In the genomic region with DNA sequence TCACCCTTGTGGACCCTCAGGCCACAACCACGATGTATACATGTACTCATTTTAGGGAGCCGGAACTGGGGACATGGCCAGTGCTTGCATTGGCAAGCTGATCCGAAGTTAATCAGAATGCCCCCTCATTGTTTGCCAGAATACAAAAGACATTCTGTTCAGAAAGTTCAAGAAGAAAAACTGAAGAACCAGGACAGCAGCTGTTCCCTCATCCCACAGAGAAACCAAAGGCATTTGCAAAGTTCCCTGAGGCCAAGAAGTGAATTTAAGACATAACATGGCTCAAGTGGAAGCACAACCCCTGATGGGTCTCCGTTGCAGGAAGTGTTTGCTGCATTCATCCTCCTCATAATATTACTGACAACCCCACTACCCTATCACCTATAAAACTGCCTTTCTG, we compare ENCODE assay signal across 11 cellular contexts.
DNase-seq lines count a peak whose midpoint lies in the region; ATAC-seq and TF ChIP-seq lines count a peak whose summit lies in the region.
"Had no signal": no experiment of that assay in that cellular context is flagged by ENCODE, and none has a peak within 500 bp of the region (broad histone marks: within the 10 kb centered on the region; RNA-seq: fewer than 3 reads in every experiment).

No MANE protein-coding gene starts in this region.

- H3K79me1 ChIP-seq in trophoblast cell (ENCODE audit: low read length), result peaks cover 11% of the 10 kb centered on the region

- peaks cover 1% of the 10 kb centered on the region for H3K79me2 ChIP-seq in trophoblast cell (ENCODE audit: control insufficient read depth, insufficient read depth, low read length, poor library complexity)

- H4K91ac ChIP-seq in trophoblast cell (ENCODE audit: low read depth, low read length), result no peak overlapping the region

- CTCF ChIA-PET in BJ (lab: Yijun Ruan, JAX), result interaction anchor here (1.2 to 4.0 kb wide), 6 partner anchors 9 to 150 kb away, joined by 3 to 19 read pairs (median 4); no protein-coding TSS in a partner anchor

- H3K4me1 ChIP-seq in adipocyte (ENCODE audit: control insufficient read depth, insufficient read depth, low read length), result peaks cover 71% of the 10 kb centered on the region
- H3K4me1 ChIP-seq in trophoblast cell (ENCODE audit: control insufficient read depth in 1 of 2, insufficient read depth in 2 of 2, low read length in 2 of 2), result peaks cover 21 to 24% of the 10 kb centered on the region in 2 experiments
- no peaks in the 10 kb centered on the region for H3K4me1 ChIP-seq in BE2C

- no peak overlapping the region for H3K23ac ChIP-seq in trophoblast cell (ENCODE audit: low read length)

- H4K12ac ChIP-seq in trophoblast cell (ENCODE audit: low read depth, low read length), result no peak overlapping the region

- H2BK12ac ChIP-seq in trophoblast cell (ENCODE audit: low read length), result no peak overlapping the region

- no peak overlapping the region for H3K14ac ChIP-seq in trophoblast cell (ENCODE audit: low read length)

- H3K9ac ChIP-seq in adipocyte (ENCODE audit: low read length), result peak overlapping the region; percentile 91
- H3K9ac ChIP-seq in trophoblast cell (ENCODE audit: low read length), result no peak overlapping the region

- H3K18ac ChIP-seq in trophoblast cell (ENCODE audit: low read length), result no peak overlapping the region

- POLR2A ChIA-PET in BJ (lab: Charles Lee), result interaction anchor here (0.6 kb wide), 1 partner anchor 30 kb away, joined by 4 read pairs; no protein-coding TSS in a partner anchor

- no peak overlapping the region for H4K8ac ChIP-seq in trophoblast cell (ENCODE audit: low read depth, low read length)

- no peaks in the 10 kb centered on the region for H3K9me3 ChIP-seq in adipocyte (ENCODE audit: control insufficient read depth, low read length)
- H3K9me3 ChIP-seq in trophoblast cell (ENCODE audit: insufficient read depth, low read depth, low read length), result no peaks in the 10 kb centered on the region
- no peaks in the 10 kb centered on the region for H3K9me3 ChIP-seq in BE2C
- H3K9me3 ChIP-seq in T-helper 17 cell (ENCODE audit: control insufficient read depth, low read length, poor library complexity, severe bottlenecking), result no peaks in the 10 kb centered on the region

- H2BK5ac ChIP-seq in trophoblast cell (ENCODE audit: low read depth, low read length, poor library complexity), result no peak overlapping the region

- H3K27me3 ChIP-seq in BJ (ENCODE audit: control insufficient read depth, insufficient read depth, low read length), result no peaks in the 10 kb centered on the region
- H3K27me3 ChIP-seq in adipocyte (replicated peaks; ENCODE audit: control insufficient read depth, insufficient read depth, low read length), result no peaks in the 10 kb centered on the region
- H3K27me3 ChIP-seq in trophoblast cell (ENCODE audit: insufficient read depth, low read length), result no peaks in the 10 kb centered on the region
- no peaks in the 10 kb centered on the region for H3K27me3 ChIP-seq in BE2C

- no peak for ATAC-seq in HG03571 (IDR thresholded peaks at IDR 0.05; ENCODE audit: unreplicated experiment)
- no peak for ATAC-seq in T-helper 17 cell
- ATAC-seq: activated naive CD4-positive, alpha-beta T cell treated with anti-CD3 and anti-CD28 coated beads, Interleukin-2, amount 50 U/mL, for 72 hours had no signal

- WGBS in trophoblast cell (ENCODE audit: extremely low coverage, insufficient coverage, insufficient read length), result no CpG with 5 or more reads among the region's 4 CpGs

- no peak overlapping the region for H3K4ac ChIP-seq in trophoblast cell (ENCODE audit: low read depth, low read length)

- no peak for TF ChIP-seq CTCF in BJ (IDR thresholded peaks at IDR 0.05; ENCODE audit: insufficient read depth, low read depth, low read length)
- no peak for TF ChIP-seq CTCF in fibroblast of the aortic adventitia (IDR thresholded peaks at IDR 0.05; ENCODE audit: insufficient read depth, low read length)
- TF ChIP-seq CTCF in BE2C (IDR thresholded peaks at IDR 0.05; ENCODE audit: low read depth, low read length), result no peak

- no peak overlapping the region for H2AK5ac ChIP-seq in trophoblast cell (ENCODE audit: low read length)

- H3K4me3 Mint-ChIP-seq in T-helper 17 cell, result no peak overlapping the region
- H3K4me3 Mint-ChIP-seq: CD4-positive, CD25-positive, alpha-beta regulatory T cell had no signal

- no peak overlapping the region for H2AFZ ChIP-seq in trophoblast cell (ENCODE audit: insufficient read depth, low read length, poor library complexity)

- no peak for DNase-seq in BJ (ENCODE audit: low read depth)
- DNase-seq in adipocyte (ENCODE audit: low read depth), result peak; percentile 45
- peak; percentile 34 for DNase-seq in fibroblast of the aortic adventitia (ENCODE audit: low read depth)
- no peak for DNase-seq in trophoblast cell
- DNase-seq in BE2C, result no peak
- DNase-seq in stimulated activated CD4-positive, alpha-beta T cell treated with anti-CD3 and anti-CD28 coated beads, Interleukin-2, amount 100 ng/mL, for 24 hours, result no peak
- DNase-seq in T-helper 17 cell, result no peak
- DNase-seq: CD4-positive, CD25-positive, alpha-beta regulatory T cell; NCI-H510A treated with DMSO at 0.1 percent for 48 hours had no signal

- no peak overlapping the region for H2BK120ac ChIP-seq in trophoblast cell (ENCODE audit: insufficient read depth, low read length, poor library complexity)

- H3K36me3 ChIP-seq in BJ (ENCODE audit: control insufficient read depth, insufficient read depth, low read length) (0 out of 2 replicates have a peak, but pooled peaks cover 1% of the 10 kb centered on the region), adipocyte (ENCODE audit: control insufficient read depth, insufficient read depth, low read length, severe bottlenecking) (no peaks in the 10 kb centered on the region), trophoblast cell (ENCODE audit: control insufficient read depth in 1 of 2, insufficient read depth in 2 of 2, low read length in 2 of 2) (peaks cover 0 to under 1% of the 10 kb centered on the region in 2 experiments), BE2C (no peaks in the 10 kb centered on the region)

- H3K27me3 Mint-ChIP-seq in T-helper 17 cell, result peaks cover 48% of the 10 kb centered on the region

- peaks cover 6% of the 10 kb centered on the region for H3K36me3 Mint-ChIP-seq in T-helper 17 cell (ENCODE audit: low read depth)
- H3K36me3 Mint-ChIP-seq: activated naive CD4-positive, alpha-beta T cell treated with anti-CD3 and anti-CD28 coated beads, Interleukin-2, amount 50 U/mL, for 72 hours; CD4-positive, CD25-positive, alpha-beta regulatory T cell had no signal

- peak overlapping the region; percentile 0 for H3K4me2 ChIP-seq in trophoblast cell (ENCODE audit: low read length)

- no peak overlapping the region for H3K27ac Mint-ChIP-seq in T-helper 17 cell
- H3K27ac Mint-ChIP-seq: activated naive CD4-positive, alpha-beta T cell treated with anti-CD3 and anti-CD28 coated beads, Interleukin-2, amount 50 U/mL, for 72 hours; CD4-positive, CD25-positive, alpha-beta regulatory T cell had no signal

- H3K4me3 ChIP-seq in BJ (ENCODE audit: low read depth, low read length) (peak overlapping the region; percentile 55), adipocyte (ENCODE audit: low read length) (peak overlapping the region; percentile 88), fibroblast of the aortic adventitia (ENCODE audit: low read depth, low read length) (peak overlapping the region; percentile 80), trophoblast cell (ENCODE audit: low read depth, low read length) (no peak overlapping the region), BE2C (ENCODE audit: low read depth, low read length) (no peak overlapping the region; the same call in 1 of the 2 replicates)

- no peak overlapping the region for H3K27ac ChIP-seq in trophoblast cell (ENCODE audit: low read depth, low read length)

- peaks cover 7% of the 10 kb centered on the region for H3K4me1 Mint-ChIP-seq in T-helper 17 cell

Comparison
In these comparisons a context has a peak if more than half of its experiments do, and no peak if none do; other contexts are left out.
1. DNase-seq: peak in adipocyte (single experiment) and fibroblast of the aortic adventitia (single experiment); none in BJ (single experiment), trophoblast cell (0 of 2), BE2C (single experiment), stimulated activated CD4-positive, alpha-beta T cell treated with anti-CD3 and anti-CD28 coated beads, Interleukin-2, amount 100 ng/mL, for 24 hours (0 of 2) and T-helper 17 cell (0 of 3).
2. H3K4me3 ChIP-seq: peak in BJ (single experiment), adipocyte (single experiment) and fibroblast of the aortic adventitia (single experiment); none in trophoblast cell (single experiment) and BE2C (single experiment).